7 cellular contexts compared by ENCODE assay signal in genomic region chr4:87012954-87013308, GRCh38.
DNase-seq lines count a peak whose midpoint lies in the region; ATAC-seq, FAIRE-seq and TF ChIP-seq lines count a peak whose summit lies in the region.
"Not testable (repeated sequence)": the region's sequence is repeated elsewhere in the genome, so short reads cannot be mapped to it uniquely, and the experiment has no call there.

No MANE protein-coding gene starts in this region.

- H2BK15ac ChIP-seq in H9 (ENCODE audit: low read depth, low read length), result not testable (repeated sequence)

- H3K4me3 Mint-ChIP-seq in H9, result peak overlapping the region in 1 of 2 experiments; percentile 31; a peak in 2 of 5 replicates
- H3K4me3 Mint-ChIP-seq in T-helper 17 cell, result not testable (repeated sequence)

- CTCF ChIA-PET in K562 (lab: Yijun Ruan, JAX; ENCODE audit: low intra/inter-chr PET ratio), result not testable (repeated sequence)

- peaks cover 73 to 74% of the 10 kb centered on the region in 2 experiments for H3K4me1 Mint-ChIP-seq in H9
- peaks cover 59% of the 10 kb centered on the region for H3K4me1 Mint-ChIP-seq in T-helper 17 cell

- H3K4ac ChIP-seq in H9 (ENCODE audit: low read depth, low read length), result not testable (repeated sequence)

- H3K9me3 Mint-ChIP-seq in H9, result not testable (repeated sequence)

- H2BK12ac ChIP-seq in H9 (ENCODE audit: insufficient read length, low read depth, low read length), result not testable (repeated sequence)

- peaks cover 24% of the 10 kb centered on the region; the same call in 1 of the 2 replicates for H3K79me2 ChIP-seq in H9 (ENCODE audit: insufficient read depth, low read length)
- H3K79me2 ChIP-seq in K562 (ENCODE audit: control insufficient read depth, insufficient read depth, low read length), result peaks cover 97% of the 10 kb centered on the region

- not testable (repeated sequence) for H3K36me3 Mint-ChIP-seq in H9 (ENCODE audit: insufficient read depth in 1 of 3, low read depth in 3 of 3); T-helper 17 cell (ENCODE audit: low read depth)

- H4K91ac ChIP-seq in H9 (ENCODE audit: insufficient read length, low read depth, low read length), result not testable (repeated sequence)

- BruUV-seq in K562 (replicated peaks; lab: Mats Ljungman, UMichigan), result not testable (repeated sequence)

- H4K20me1 ChIP-seq in H9 (ENCODE audit: control insufficient read depth, insufficient read depth, insufficient read length); K562 (replicated peaks; ENCODE audit: control insufficient read depth, insufficient read depth, low read length): not testable (repeated sequence)

- not testable (repeated sequence) for H3K23ac ChIP-seq in H9 (ENCODE audit: insufficient read length, low read depth, low read length)

- H3K79me1 ChIP-seq in H9 (ENCODE audit: insufficient read depth, low read depth, low read length, poor library complexity, severe bottlenecking), result not testable (repeated sequence)

- no CpG with 5 or more reads among the region's 9 CpGs for WGBS in H9 (ENCODE audit: extremely low coverage, insufficient read length, low lambda C conversion rate)
- 67% methylated on average over 6 of the region's 9 CpGs for WGBS in K562 (ENCODE audit: insufficient coverage, low coverage, missing lambda C conversion rate)
- no CpG with 5 or more reads among the region's 9 CpGs for WGBS in gastroesophageal sphincter (ENCODE audit: low coverage in 1 of 2), 2 donors
- 58% methylated on average over 9 of the region's 9 CpGs for WGBS in prostate gland
- WGBS in tibial nerve, 2 donors, result 92 to 96% methylated on average over 9 of the region's 9 CpGs

- not testable (repeated sequence) for H2BK5ac ChIP-seq in H9 (ENCODE audit: insufficient read length, low read length)

- H3K14ac ChIP-seq in H9 (ENCODE audit: insufficient read depth, low read length), result not testable (repeated sequence)

- not testable (repeated sequence) for TF ChIP-seq CTCF in H9 (conservative IDR thresholded peaks at IDR 0.05); K562 (IDR thresholded peaks at IDR 0.05 in 2 of 3, conservative IDR thresholded peaks at IDR 0.05 in 1 of 3; ENCODE audit: insufficient read depth in 2 of 3, low read depth in 1 of 3, low read length in 3 of 3); gastroesophageal sphincter (IDR thresholded peaks at IDR 0.05); lower lobe of right lung (IDR thresholded peaks at IDR 0.05); prostate gland (IDR thresholded peaks at IDR 0.05); tibial nerve (IDR thresholded peaks at IDR 0.05)

- not testable (repeated sequence) for H3K36me3 ChIP-seq in K562 (ENCODE audit: control insufficient read depth, insufficient read depth, low read length); gastroesophageal sphincter; lower lobe of right lung; prostate gland; tibial nerve

- not testable (repeated sequence) for H4K5ac ChIP-seq in H9 (ENCODE audit: insufficient read length, low read depth, low read length)

- not testable (repeated sequence) for H3K27ac ChIP-seq in H9 (ENCODE audit: insufficient read length, low read depth, low read length)
- peak overlapping the region; percentile 25; the same call in 1 of the 3 replicates for H3K27ac ChIP-seq in K562 (ENCODE audit: extremely low read depth, low read depth, low read length)
- H3K27ac ChIP-seq in gastroesophageal sphincter, result peak overlapping the region in 3 of 4 donors; percentile 7 to 77 (median 64)
- H3K27ac ChIP-seq in lower lobe of right lung, result peak overlapping the region; percentile 59
- peak overlapping the region; percentile 24 to 59 for H3K27ac ChIP-seq in prostate gland
- peak overlapping the region in 3 of 4 donors; percentile 29 to 98 (median 81) for H3K27ac ChIP-seq in tibial nerve

- H3K9me3 ChIP-seq in H9 (ENCODE audit: control insufficient read depth, low read depth, low read length); T-helper 17 cell (ENCODE audit: control insufficient read depth, low read length, poor library complexity, severe bottlenecking); K562 (replicated peaks; ENCODE audit: control insufficient read depth, insufficient read depth, low read depth, low read length); gastroesophageal sphincter; lower lobe of right lung; prostate gland; tibial nerve: not testable (repeated sequence)

- POLR2A ChIA-PET in K562 (lab: Yijun Ruan, JAX), result interaction anchor here (0.6 to 1.2 kb wide), 2 partner anchors 61 to 78 kb away, joined by 3 to 4 read pairs; partner anchors contain the start of gene AFF1

- not testable (repeated sequence) for H3K23me2 ChIP-seq in H9 (ENCODE audit: insufficient read length, low read depth, low read length, poor library complexity, severe bottlenecking)

- not testable (repeated sequence) for H3K9ac ChIP-seq in H9 (ENCODE audit: extremely low read depth, insufficient read length, low read length); K562 (ENCODE audit: insufficient read depth in 1 of 2, low read depth in 2 of 2, low read length in 2 of 2)

- H3K27ac Mint-ChIP-seq in H9 (peak overlapping the region in 2 of 3 experiments; percentile 78 to 82; a peak in 3 of 7 replicates), T-helper 17 cell (peak overlapping the region; percentile 72)

- TF ChIP-seq RAD21 in K562 (CRISPR knock-in tag; conservative IDR thresholded peaks at IDR 0.05 in 1 of 2, IDR thresholded peaks at IDR 0.05 in 1 of 2), result not testable (repeated sequence)

- H3K27me3 ChIP-seq in H9 (ENCODE audit: insufficient read depth, low read length); K562 (ENCODE audit: control insufficient read depth in 2 of 2, insufficient read depth in 2 of 2, low read length in 2 of 2); gastroesophageal sphincter; lower lobe of right lung (ENCODE audit: low read depth); prostate gland (replicated peaks; ENCODE audit: insufficient read depth); tibial nerve: not testable (repeated sequence)

- not testable (repeated sequence) for H3T11ph ChIP-seq in H9 (ENCODE audit: low read length)

- H3K18ac ChIP-seq in H9 (ENCODE audit: insufficient read length, low read depth, low read length), result not testable (repeated sequence)

- not testable (repeated sequence) for H4K8ac ChIP-seq in H9 (replicated peaks; ENCODE audit: insufficient read length, low read depth, low read length)

- H3K4me1 ChIP-seq in H9 (ENCODE audit: insufficient read depth, low read length), result not testable (repeated sequence)
- H3K4me1 ChIP-seq in K562 (replicated peaks in 1 of 2; ENCODE audit: control insufficient read depth in 2 of 2, insufficient read depth in 2 of 2, low read length in 2 of 2) (peaks cover 36 to 72% of the 10 kb centered on the region in 2 experiments), gastroesophageal sphincter (peaks cover 19 to 98% (median 37%) of the 10 kb centered on the region in 3 donors), lower lobe of right lung (peaks cover 99% of the 10 kb centered on the region), prostate gland (replicated peaks) (peaks cover 15% of the 10 kb centered on the region), tibial nerve (peaks cover 0 to 98% (median 55%) of the 10 kb centered on the region in 4 donors)

- intact Hi-C loops in K562 (cut with micrococcal nuclease); lower lobe of right lung (cut with DNase I); prostate gland (cut with DNase I): not testable (repeated sequence)

- not testable (repeated sequence) for H2BK120ac ChIP-seq in H9 (ENCODE audit: low read depth, low read length, poor library complexity, severe bottlenecking)

- not testable (repeated sequence) for H3K9me1 ChIP-seq in K562 (ENCODE audit: control insufficient read depth, insufficient read depth, low read length)

- H3K27me3 Mint-ChIP-seq in H9 (ENCODE audit: low read depth); T-helper 17 cell: not testable (repeated sequence)

- in situ Hi-C loops in K562 (cut with MboI), result not testable (repeated sequence)

- not testable (repeated sequence) for H2AFZ ChIP-seq in H9 (ENCODE audit: low read length); K562 (ENCODE audit: low read depth, low read length)

- TF ChIP-seq POLR2A in K562 (conservative IDR thresholded peaks at IDR 0.05); gastroesophageal sphincter (IDR thresholded peaks at IDR 0.05); prostate gland (IDR thresholded peaks at IDR 0.05); tibial nerve (IDR thresholded peaks at IDR 0.05): not testable (repeated sequence)

- DNase-seq in H9; T-helper 17 cell; K562 (ENCODE audit: extremely low read depth in 1 of 4, low spot score in 3 of 4); lower lobe of right lung; prostate gland (ENCODE audit: low spot score); tibial nerve (ENCODE audit: low spot score in 2 of 2): not testable (repeated sequence)

- not testable (repeated sequence) for H3K4me2 ChIP-seq in H9 (ENCODE audit: insufficient read depth, insufficient read length, low read length)
- H3K4me2 ChIP-seq in K562 (ENCODE audit: insufficient read depth, low read length), result peak overlapping the region; percentile 1; the same call in 1 of the 2 replicates

- ATAC-seq in T-helper 17 cell, K562, gastroesophageal sphincter, lower lobe of right lung: not testable (repeated sequence)

- H2AK5ac ChIP-seq in H9 (ENCODE audit: insufficient read length, low read length), result not testable (repeated sequence)

- not testable (repeated sequence) for H3K4me3 ChIP-seq in K562, gastroesophageal sphincter, lower lobe of right lung, prostate gland, tibial nerve

- FAIRE-seq in K562 (lab: Jason Lieb, UNC), result not testable (repeated sequence)

- H2BK20ac ChIP-seq in H9 (ENCODE audit: low read depth, low read length, poor library complexity, severe bottlenecking), result not testable (repeated sequence)

- TF ChIP-seq EP300 in K562 (IDR thresholded peaks at IDR 0.05; ENCODE audit: low read length); gastroesophageal sphincter (IDR thresholded peaks at IDR 0.05); tibial nerve (IDR thresholded peaks at IDR 0.05): not testable (repeated sequence)

- not testable (repeated sequence) for H3K56ac ChIP-seq in H9 (ENCODE audit: insufficient read length, low read depth, low read length)
